Comparison of ENCODE assay signal across 1 cellular context in genomic region chr1:205204552-205204951, GRCh38.
TF ChIP-seq lines count a peak whose summit lies in the region.

No MANE protein-coding gene starts in this region.

TF ChIP-seq in IMR-90, 13 proteins besides CTCF, POLR2A, EP300 and RAD21 (continued from another document):
- TF ChIP-seq ELK1 (IDR thresholded peaks at IDR 0.05; ENCODE audit: borderline replicate concordance, low read depth, low read length) (no peak), SMC3 (IDR thresholded peaks at IDR 0.05; ENCODE audit: low read depth, low read length) (no peak), MAFK (IDR thresholded peaks at IDR 0.05; ENCODE audit: low read depth, low read length) (no peak), NFE2L2 (IDR thresholded peaks at IDR 0.05; ENCODE audit: low read depth, low read length) (no peak)
